Comparison of ENCODE assay signal across 20 cellular contexts in genomic region chr20:44409132-44409600, GRCh38. TPM values are rescaled to one million over a fixed set of nuclear protein-coding genes. Genes with fewer than 3 reads are reported as not detected.
DNase-seq lines count a peak whose midpoint lies in the region; ATAC-seq and TF ChIP-seq lines count a peak whose summit lies in the region.
"Had no signal": no experiment of that assay in that cellular context is flagged by ENCODE, and none has a peak within 500 bp of the region (broad histone marks: within the 10 kb centered on the region; RNA-seq: fewer than 3 reads in every experiment).

No MANE protein-coding gene starts in this region.

- no peak overlapping the region for H3K9ac ChIP-seq in smooth muscle cell (ENCODE audit: low read depth)

- ATAC-seq in left lung: peak; percentile 50
- ATAC-seq: A549; naive thymus-derived CD8-positive, alpha-beta T cell had no signal

- H3K79me2 ChIP-seq in smooth muscle cell (ENCODE audit: low read depth): no peaks in the 10 kb centered on the region

- TF ChIP-seq CTCF in AG04449 (IDR thresholded peaks at IDR 0.05; ENCODE audit: insufficient read depth, low read length, missing control alignments) (no peak), brain microvascular endothelial cell (IDR thresholded peaks at IDR 0.05; ENCODE audit: low read depth, low read length, missing control alignments) (no peak), left lung (IDR thresholded peaks at IDR 0.05) (no peak), smooth muscle cell (IDR thresholded peaks at IDR 0.05; ENCODE audit: borderline replicate concordance, insufficient read depth, poor library complexity, severe bottlenecking) (no peak)

- no peaks in the 10 kb centered on the region for H4K20me1 ChIP-seq in smooth muscle cell (ENCODE audit: low read depth)

- H3K27ac ChIP-seq in brain microvascular endothelial cell: no peak overlapping the region
- H3K27ac ChIP-seq in left lung: no peak overlapping the region
- no peak overlapping the region for H3K27ac ChIP-seq in smooth muscle cell (ENCODE audit: low read depth)

- H3K27me3 ChIP-seq in brain microvascular endothelial cell (replicated peaks): no peaks in the 10 kb centered on the region
- H3K27me3 ChIP-seq in left lung: peaks cover 0 to 22% of the 10 kb centered on the region in 2 donors
- no peaks in the 10 kb centered on the region for H3K27me3 ChIP-seq in smooth muscle cell (ENCODE audit: low read depth)

- in situ Hi-C loops in brain microvascular endothelial cell (cut with HindIII; ENCODE audit: low pct_ligation_motif_present, low sequenced_read_pairs) (no loop called here), ACHN (cut with HindIII; ENCODE audit: low pct_ligation_motif_present, low pct_unique_long_range_greater_than_20kb, low sequenced_read_pairs) (no loop called here)

- no peak overlapping the region for H3K4me2 ChIP-seq in smooth muscle cell
- H3K4me2 ChIP-seq: A549 had no signal

- WGBS in smooth muscle cell (ENCODE audit: low lambda C conversion rate): 88% methylated on average over 2 of the region's 2 CpGs

- H3F3A ChIP-seq in smooth muscle cell (ENCODE audit: low read depth): no peaks in the 10 kb centered on the region

- CTCF ChIA-PET in AG04449 (lab: Yijun Ruan, JAX): interaction anchor here (0.9 to 2.7 kb wide), 3 partner anchors 21 to 93 kb away, joined by 3 to 13 read pairs (median 3); no protein-coding TSS in a partner anchor

- no peak overlapping the region for H3K4me3 ChIP-seq in AG04449 (ENCODE audit: low read depth, low read length)
- no peak overlapping the region for H3K4me3 ChIP-seq in brain microvascular endothelial cell (ENCODE audit: low read depth, low read length)
- no peak overlapping the region for H3K4me3 ChIP-seq in left lung
- H3K4me3 ChIP-seq in smooth muscle cell: no peak overlapping the region
- H3K4me3 ChIP-seq: A549 had no signal

- H3K4me1 ChIP-seq in left lung (no peaks in the 10 kb centered on the region), smooth muscle cell (ENCODE audit: low read depth) (no peaks in the 10 kb centered on the region)

- intact Hi-C loops in left lung (cut with DNase I): no loop called here

- H2AFZ ChIP-seq in smooth muscle cell (ENCODE audit: low read depth): no peak overlapping the region

- POLR2A ChIA-PET in AG04449 (lab: Yijun Ruan, JAX): no interaction called here

- H3K36me3 ChIP-seq in brain microvascular endothelial cell (replicated peaks): no peaks in the 10 kb centered on the region
- no peaks in the 10 kb centered on the region for H3K36me3 ChIP-seq in left lung
- no peaks in the 10 kb centered on the region for H3K36me3 ChIP-seq in smooth muscle cell (ENCODE audit: low read depth)

- DNase-seq in AG04449 (ENCODE audit: low read depth, low spot score): peak; percentile 61
- peak; percentile 54 for DNase-seq in HS-5 (ENCODE audit: low read depth)
- peak; percentile 20 for DNase-seq in brain microvascular endothelial cell
- no peak for DNase-seq in left lung
- DNase-seq in NCI-H187 (lab: John Stamatoyannopoulos, UW): no peak
- DNase-seq in activated CD4-positive, alpha-beta T cell treated with anti-CD3 and anti-CD28 coated beads, Interleukin-2, amount 50 U/mL, for 48 hours: no peak
- DNase-seq in smooth muscle cell (lab: John Stamatoyannopoulos, UW; ENCODE audit: unreplicated experiment): no peak
- DNase-seq in ACHN: no peak
- DNase-seq: activated CD8-positive, alpha-beta memory T cell treated with anti-CD3 and anti-CD28 coated beads, Interleukin-2, amount 50 U/mL, for 48 hours; activated naive CD4-positive, alpha-beta T cell treated with anti-CD3 and anti-CD28 coated beads, Interleukin-2, amount 50 U/mL, for 16 hours; COR-L47; erythroblast; hypothalamus; naive thymus-derived CD8-positive, alpha-beta T cell; NCI-H2081 treated with DMSO at 0.1 percent for 48 hours; NK-92 treated with Interleukin-12 subunit alpha and Interleukin-12 subunit beta, amount 100 ng/mL, for 24 hours; SHP77; stimulated activated CD4-positive, alpha-beta T cell treated with anti-CD3 and anti-CD28 coated beads, Interleukin-15, amount 100 ng/mL, for 24 hours; substantia nigra had no signal

- H3K9me3 ChIP-seq in left lung (no peaks in the 10 kb centered on the region), smooth muscle cell (replicated peaks; ENCODE audit: low read depth) (no peaks in the 10 kb centered on the region)
- H3K9me3 ChIP-seq: A549 had no signal

RNA-seq across cellular contexts. Expression of gene HNF4A, which starts 53.7 kb away (rescaled TPM):
- total RNA-seq in left lung: 1 to 10 TPM in 1 of 2 donors, under 1 TPM in 1; 0.21 to 3.5 TPM
- not detected in 2 replicates for total RNA-seq in smooth muscle cell
- not detected in 2 replicates for polyA plus RNA-seq in smooth muscle cell
- total RNA-seq: naive thymus-derived CD8-positive, alpha-beta T cell had no signal
- polyA plus RNA-seq: naive thymus-derived CD8-positive, alpha-beta T cell had no signal

Comparison
In these comparisons a context has a peak if more than half of its experiments do, and no peak if none do; other contexts are left out.
1. DNase-seq: peak in AG04449 (single experiment), HS-5 (single experiment) and brain microvascular endothelial cell (single experiment); none in left lung (0 of 2), NCI-H187 (0 of 2), activated CD4-positive, alpha-beta T cell treated with anti-CD3 and anti-CD28 coated beads, Interleukin-2, amount 50 U/mL, for 48 hours (0 of 2), smooth muscle cell (single experiment) and ACHN (single experiment).